8 cellular contexts compared by ENCODE assay signal in genomic region chr6:131199568-131200272, GRCh38.
A peak's percentile ranks its signal among the peaks of the same experiment; 100 is the strongest.
DNase-seq lines count a peak whose midpoint lies in the region; ATAC-seq and TF ChIP-seq lines count a peak whose summit lies in the region.

No MANE protein-coding gene starts in this region.

- H3K27ac ChIP-seq in HL-60 (replicated peaks) = no peak overlapping the region

- no peak overlapping the region for H3K4me3 ChIP-seq in HL-60 (replicated peaks; ENCODE audit: insufficient read depth, low read length)

- DNase-seq in DMS53 treated with DMSO at 0.1 percent for 48 hours (lab: John Stamatoyannopoulos, UW; ENCODE audit: unreplicated experiment) (peak; percentile 54), HL-60 (ENCODE audit: low read depth in 1 of 2, low spot score in 1 of 2) (peak; percentile 31 to 64), SKM-1 (lab: John Stamatoyannopoulos, UW; ENCODE audit: unreplicated experiment) (peak; percentile 94), iPS DF 19.7 (ENCODE audit: low read depth, low spot score) (peak; percentile 50), NCI-H526 (lab: John Stamatoyannopoulos, UW) (no peak)
- DNase-seq in activated naive CD4-positive, alpha-beta T cell treated with anti-CD3 and anti-CD28 coated beads, Interleukin-2, amount 50 U/mL, for 72 hours (ENCODE audit: low spot score in 2 of 2) = peak; percentile 54 to 71
- peak; percentile 48 to 69 for DNase-seq in stimulated activated CD4-positive, alpha-beta T cell treated with anti-CD3 and anti-CD28 coated beads, Interleukin-2, amount 100 ng/mL, for 24 hours

- peak; percentile 100 for ATAC-seq in GM21381 (IDR thresholded peaks at IDR 0.05; ENCODE audit: unreplicated experiment)
- peak; percentile 97 to 99 for ATAC-seq in activated naive CD4-positive, alpha-beta T cell treated with anti-CD3 and anti-CD28 coated beads, Interleukin-2, amount 50 U/mL, for 72 hours

- H3K36me3 Mint-ChIP-seq in activated naive CD4-positive, alpha-beta T cell treated with anti-CD3 and anti-CD28 coated beads, Interleukin-2, amount 50 U/mL, for 72 hours = peaks cover 6 to 8% of the 10 kb centered on the region in 2 donors

- peaks cover 4 to 10% of the 10 kb centered on the region in 2 donors for H3K9me3 Mint-ChIP-seq in activated naive CD4-positive, alpha-beta T cell treated with anti-CD3 and anti-CD28 coated beads, Interleukin-2, amount 50 U/mL, for 72 hours

- H3K27me3 ChIP-seq in HL-60 (ENCODE audit: insufficient read depth, poor library complexity, severe bottlenecking) = no peaks in the 10 kb centered on the region

- peak overlapping the region; percentile 74 to 92 for H3K27ac Mint-ChIP-seq in activated naive CD4-positive, alpha-beta T cell treated with anti-CD3 and anti-CD28 coated beads, Interleukin-2, amount 50 U/mL, for 72 hours

- TF ChIP-seq CTCF in HL-60 (IDR thresholded peaks at IDR 0.05; ENCODE audit: insufficient read depth, low read length) = peak; percentile 78

Comparison
In these comparisons a context has a peak if more than half of its experiments do, and no peak if none do; other contexts are left out.
1. DNase-seq: peak in DMS53 treated with DMSO at 0.1 percent for 48 hours (single experiment), HL-60 (2 of 2), SKM-1 (single experiment), activated naive CD4-positive, alpha-beta T cell treated with anti-CD3 and anti-CD28 coated beads, Interleukin-2, amount 50 U/mL, for 72 hours (2 of 2), iPS DF 19.7 (single experiment) and stimulated activated CD4-positive, alpha-beta T cell treated with anti-CD3 and anti-CD28 coated beads, Interleukin-2, amount 100 ng/mL, for 24 hours (2 of 2); none in NCI-H526 (0 of 2).